8 cellular contexts compared by ENCODE assay signal in the genomic region with DNA sequence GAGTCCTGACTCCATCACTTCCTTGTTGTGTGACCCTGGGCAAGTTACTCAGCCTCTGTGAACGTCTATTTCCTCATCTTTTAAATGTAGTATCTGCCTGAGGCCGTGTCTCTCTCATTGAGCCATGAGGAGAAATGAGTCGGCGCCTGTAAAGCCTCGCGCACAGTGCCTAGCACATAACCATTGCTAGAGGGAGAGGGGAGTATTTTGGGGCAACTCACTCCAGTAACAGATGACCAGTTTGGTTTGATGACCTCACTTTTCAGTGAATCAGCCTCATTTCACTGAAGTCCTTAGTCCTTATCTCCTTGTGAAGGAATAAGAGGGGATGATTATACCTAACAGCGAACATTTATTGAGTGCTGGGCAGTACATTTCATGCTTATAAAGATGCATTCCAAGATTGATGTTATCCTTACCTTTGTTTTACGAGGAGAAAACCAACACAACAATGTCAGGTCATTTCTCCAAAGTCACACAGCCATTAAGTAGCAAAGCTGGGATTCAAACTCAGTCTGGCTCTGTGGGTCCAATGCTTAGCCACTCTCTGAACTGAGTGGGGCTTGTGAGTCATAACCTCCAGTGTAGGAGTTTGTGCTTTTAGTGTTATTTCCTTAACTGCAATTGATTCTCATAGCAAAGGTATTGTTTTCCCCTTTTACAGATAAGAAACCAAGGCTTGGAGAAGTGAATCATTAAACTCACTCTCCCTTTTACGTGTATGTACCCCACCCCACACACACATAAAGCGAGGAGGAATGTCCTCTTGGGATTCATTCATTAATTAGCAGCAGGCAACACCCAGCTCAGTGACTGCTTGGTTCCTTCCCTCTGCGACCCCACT. TPM values are rescaled to one million over a fixed set of nuclear protein-coding genes. Genes with fewer than 3 reads are reported as not detected.
DNase-seq lines count a peak whose midpoint lies in the region; ATAC-seq lines count a peak whose summit lies in the region.

No MANE protein-coding gene starts in this region.

- WGBS in mesenchymal stem cell: 65% methylated on average over 11 of the region's 11 CpGs
- 83 to 85% methylated on average over 11 of the region's 11 CpGs for WGBS in aorta, 2 donors

- no peak overlapping the region for H2AK5ac ChIP-seq in mesenchymal stem cell (ENCODE audit: low read length, severe bottlenecking)

- no peak overlapping the region for H4K91ac ChIP-seq in mesenchymal stem cell (ENCODE audit: low read length)

- no peak overlapping the region for H3K14ac ChIP-seq in mesenchymal stem cell (ENCODE audit: low read length in 2 of 2)

- intact Hi-C loops in activated T-helper 1 cell treated with anti-CD3 and anti-CD28 coated beads, Interleukin-12 subunit alpha, Interleukin-12 subunit beta, Interleukin-2, Interleukin-4 antibody, amounts not matched to agents 30 ng/mL and 10 ng/mL and 1 ng/mL, durations not matched to agents 14 hours and 24 hours and 36 hours (cut with micrococcal nuclease): loop anchor here (1.0 to 10.0 kb wide), 7 partner anchors 25 to 969 kb away; a partner anchor contains a TSS
- intact Hi-C loops in aorta (cut with DNase I): no loop called here

- H3K4me2 ChIP-seq in mesenchymal stem cell (ENCODE audit: low read length, poor library complexity, severe bottlenecking): no peak overlapping the region

- peak overlapping the region; percentile 80 for H3K27ac Mint-ChIP-seq in activated T-helper 1 cell treated with anti-CD3 and anti-CD28 coated beads, Interleukin-12 subunit alpha, Interleukin-12 subunit beta, Interleukin-2, Interleukin-4 antibody, amounts not matched to agents 30 ng/mL and 10 ng/mL and 1 ng/mL, durations not matched to agents 14 hours and 24 hours and 36 hours

- H3K9ac ChIP-seq in mesenchymal stem cell (ENCODE audit: low read length): peak overlapping the region; percentile 67

- H3K27ac ChIP-seq in mesenchymal stem cell (ENCODE audit: low read length, poor library complexity, severe bottlenecking): no peak overlapping the region
- no peak overlapping the region for H3K27ac ChIP-seq in aorta (ENCODE audit: low read depth in 1 of 2, low read length in 2 of 2)

- no peak overlapping the region for H2AFZ ChIP-seq in mesenchymal stem cell (ENCODE audit: low read depth, low read length)

- peaks cover 4% of the 10 kb centered on the region for H3K36me3 Mint-ChIP-seq in activated T-helper 1 cell treated with anti-CD3 and anti-CD28 coated beads, Interleukin-12 subunit alpha, Interleukin-12 subunit beta, Interleukin-2, Interleukin-4 antibody, amounts not matched to agents 30 ng/mL and 10 ng/mL and 1 ng/mL, durations not matched to agents 14 hours and 24 hours and 36 hours (ENCODE audit: low read depth)

- no peak for ATAC-seq in GM21367 (IDR thresholded peaks at IDR 0.05; ENCODE audit: unreplicated experiment)
- ATAC-seq in aorta (ENCODE audit: low FRiP score): no peak

- no peak overlapping the region for H2BK5ac ChIP-seq in mesenchymal stem cell (ENCODE audit: low read depth, low read length, poor library complexity, severe bottlenecking)

- DNase-seq in Daoy (ENCODE audit: low read depth): peak; percentile 96
- peak; percentile 22 for DNase-seq in HK-2 (ENCODE audit: unreplicated experiment)
- DNase-seq in activated T-helper 1 cell treated with anti-CD3 and anti-CD28 coated beads, Interleukin-12 subunit alpha, Interleukin-12 subunit beta, Interleukin-2, Interleukin-4 antibody, amounts not matched to agents 30 ng/mL and 10 ng/mL and 1 ng/mL, durations not matched to agents 14 hours and 24 hours and 36 hours (ENCODE audit: low spot score): no peak
- peak; percentile 49 for DNase-seq in mesenchymal stem cell
- DNase-seq in aorta: no peak
- no peak for DNase-seq in amygdala (lab: John Stamatoyannopoulos, UW)
- DNase-seq in pons (ENCODE audit: low spot score): no peak

- H3K36me3 ChIP-seq in mesenchymal stem cell (ENCODE audit: control insufficient read depth in 1 of 2, insufficient read depth in 2 of 2, low read depth in 1 of 2, low read length in 2 of 2): peaks cover 0 to 21% of the 10 kb centered on the region in 2 experiments
- no peaks in the 10 kb centered on the region for H3K36me3 ChIP-seq in aorta (ENCODE audit: control insufficient read depth in 1 of 2, insufficient read depth in 2 of 2, low read length in 1 of 2)

- H3K4me3 ChIP-seq in mesenchymal stem cell (ENCODE audit: insufficient read depth in 1 of 2, low read depth in 1 of 2, low read length in 2 of 2) (no peak overlapping the region), aorta (ENCODE audit: low read length in 2 of 2) (no peak overlapping the region)

- no peaks in the 10 kb centered on the region for H3K9me3 ChIP-seq in mesenchymal stem cell (ENCODE audit: control insufficient read depth, low read length)
- no peaks in the 10 kb centered on the region for H3K9me3 ChIP-seq in aorta (ENCODE audit: control insufficient read depth, low read length)

- no peak overlapping the region for H3K23ac ChIP-seq in mesenchymal stem cell (ENCODE audit: low read length in 2 of 2)

- no peaks in the 10 kb centered on the region for H3K79me1 ChIP-seq in mesenchymal stem cell (replicated peaks; ENCODE audit: low read length, poor library complexity, severe bottlenecking)

- no peak overlapping the region for H4K8ac ChIP-seq in mesenchymal stem cell (ENCODE audit: low read length)

- no peak overlapping the region for H2BK120ac ChIP-seq in mesenchymal stem cell (ENCODE audit: low read depth, low read length)

- no peaks in the 10 kb centered on the region for H3K9me3 Mint-ChIP-seq in activated T-helper 1 cell treated with anti-CD3 and anti-CD28 coated beads, Interleukin-12 subunit alpha, Interleukin-12 subunit beta, Interleukin-2, Interleukin-4 antibody, amounts not matched to agents 30 ng/mL and 10 ng/mL and 1 ng/mL, durations not matched to agents 14 hours and 24 hours and 36 hours

- H3K4ac ChIP-seq in mesenchymal stem cell (ENCODE audit: low read depth in 1 of 2, low read length in 2 of 2): no peak overlapping the region

- H2BK15ac ChIP-seq in mesenchymal stem cell (ENCODE audit: low read depth, poor library complexity, severe bottlenecking): no peak overlapping the region

- no peaks in the 10 kb centered on the region for H3K4me1 ChIP-seq in mesenchymal stem cell (ENCODE audit: control insufficient read depth, insufficient read depth, low read depth, low read length)
- no peaks in the 10 kb centered on the region for H3K4me1 ChIP-seq in aorta (ENCODE audit: control insufficient read depth in 1 of 2, insufficient read depth in 2 of 2, low read length in 2 of 2)

- H3K27me3 Mint-ChIP-seq in activated T-helper 1 cell treated with anti-CD3 and anti-CD28 coated beads, Interleukin-12 subunit alpha, Interleukin-12 subunit beta, Interleukin-2, Interleukin-4 antibody, amounts not matched to agents 30 ng/mL and 10 ng/mL and 1 ng/mL, durations not matched to agents 14 hours and 24 hours and 36 hours (ENCODE audit: insufficient read depth): no peaks in the 10 kb centered on the region

- H3K27me3 ChIP-seq in mesenchymal stem cell (ENCODE audit: control insufficient read depth in 1 of 2, insufficient read depth in 1 of 2, low read length in 2 of 2): peaks cover 0 to 60% of the 10 kb centered on the region in 2 experiments
- H3K27me3 ChIP-seq in aorta (ENCODE audit: control insufficient read depth in 1 of 2, insufficient read depth in 2 of 2, low read length in 1 of 2): no peaks in the 10 kb centered on the region

- no peak overlapping the region for H3K4me3 Mint-ChIP-seq in activated T-helper 1 cell treated with anti-CD3 and anti-CD28 coated beads, Interleukin-12 subunit alpha, Interleukin-12 subunit beta, Interleukin-2, Interleukin-4 antibody, amounts not matched to agents 30 ng/mL and 10 ng/mL and 1 ng/mL, durations not matched to agents 14 hours and 24 hours and 36 hours

- no peak overlapping the region for H3K18ac ChIP-seq in mesenchymal stem cell (ENCODE audit: low read depth in 1 of 2, low read length in 2 of 2)

- H3K4me1 Mint-ChIP-seq in activated T-helper 1 cell treated with anti-CD3 and anti-CD28 coated beads, Interleukin-12 subunit alpha, Interleukin-12 subunit beta, Interleukin-2, Interleukin-4 antibody, amounts not matched to agents 30 ng/mL and 10 ng/mL and 1 ng/mL, durations not matched to agents 14 hours and 24 hours and 36 hours (ENCODE audit: low read depth): peaks cover 51% of the 10 kb centered on the region

- no peak overlapping the region for H2BK12ac ChIP-seq in mesenchymal stem cell (ENCODE audit: low read length in 2 of 2)

RNA-seq across cellular contexts. Expression of a gene that starts 25.9 kb away (rescaled TPM):
- total RNA-seq in Daoy (2014; rRNA removed; shearing (Covaris generic)): 5.1 and 5.5 TPM in 2 replicates
- 11.8 and 14.3 TPM in 2 replicates for total RNA-seq in activated T-helper 1 cell treated with anti-CD3 and anti-CD28 coated beads, Interleukin-12 subunit alpha, Interleukin-12 subunit beta, Interleukin-2, Interleukin-4 antibody, amounts not matched to agents 30 ng/mL and 10 ng/mL and 1 ng/mL, durations not matched to agents 14 hours and 24 hours and 36 hours
- polyA plus RNA-seq in mesenchymal stem cell (2013, experiment 1 of 2): 0.17 TPM
- polyA plus RNA-seq in mesenchymal stem cell (2013, experiment 2 of 2): 0.23 TPM
- 10 to 100 TPM; 18.2 to 22.6 TPM for total RNA-seq in aorta
- polyA plus RNA-seq in aorta: 1 to 10 TPM in 1 of 2 donors, under 1 TPM in 1; 0.75 to 4.8 TPM

Comparison
In these comparisons a context has a peak if more than half of its experiments do, and no peak if none do; other contexts are left out.
1. DNase-seq: peak in Daoy (single experiment), HK-2 (single experiment) and mesenchymal stem cell (single experiment); none in activated T-helper 1 cell treated with anti-CD3 and anti-CD28 coated beads, Interleukin-12 subunit alpha, Interleukin-12 subunit beta, Interleukin-2, Interleukin-4 antibody, amounts not matched to agents 30 ng/mL and 10 ng/mL and 1 ng/mL, durations not matched to agents 14 hours and 24 hours and 36 hours (single experiment), aorta (0 of 2), amygdala (0 of 56) and pons (single experiment).